2 cellular contexts compared by ENCODE assay signal in the genomic region with DNA sequence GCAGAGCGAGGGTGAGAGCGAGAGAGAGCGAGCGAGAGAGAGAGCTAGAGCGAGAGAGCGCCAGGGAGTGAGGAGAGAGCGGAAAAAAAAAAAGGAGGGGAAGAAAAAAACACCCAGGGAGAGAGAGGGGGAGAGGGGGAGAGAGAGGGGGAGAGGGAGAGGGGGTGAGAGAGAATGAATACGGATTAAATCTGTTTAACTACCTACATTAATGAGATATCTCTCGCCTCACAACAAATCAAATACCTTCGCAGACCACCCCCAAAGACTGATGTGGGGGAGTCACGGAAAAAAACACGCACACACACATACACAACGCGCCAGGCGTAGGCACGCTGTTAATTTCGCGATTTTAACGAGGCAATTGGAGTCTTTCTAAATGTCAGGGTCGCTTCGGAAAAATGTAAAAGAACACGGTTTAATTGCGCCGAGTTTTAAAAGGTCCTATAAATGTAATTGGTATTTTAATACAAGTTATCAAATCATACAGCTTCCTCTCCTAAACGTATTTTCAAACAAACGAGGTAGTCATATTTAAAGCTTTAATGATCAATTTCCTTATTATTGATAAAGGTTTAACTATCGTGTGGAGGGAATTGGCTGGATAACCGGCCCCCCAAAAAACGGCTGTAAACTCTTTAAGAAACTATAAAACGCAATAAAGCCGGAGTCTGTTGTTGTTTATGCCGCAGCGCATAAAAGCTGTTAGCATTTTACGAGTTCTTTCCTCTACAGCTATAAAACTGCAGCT.
TF ChIP-seq lines count a peak whose summit lies in the region.

A gene (minus strand): TSS at position 81 of the 751 bp plus-strand sequence. CDS start 588 bp downstream, outside the sequence.

TF ChIP-seq in HCT116, 20 proteins besides CTCF, POLR2A, EP300 and RAD21:
- TF ChIP-seq, protein P1, sequence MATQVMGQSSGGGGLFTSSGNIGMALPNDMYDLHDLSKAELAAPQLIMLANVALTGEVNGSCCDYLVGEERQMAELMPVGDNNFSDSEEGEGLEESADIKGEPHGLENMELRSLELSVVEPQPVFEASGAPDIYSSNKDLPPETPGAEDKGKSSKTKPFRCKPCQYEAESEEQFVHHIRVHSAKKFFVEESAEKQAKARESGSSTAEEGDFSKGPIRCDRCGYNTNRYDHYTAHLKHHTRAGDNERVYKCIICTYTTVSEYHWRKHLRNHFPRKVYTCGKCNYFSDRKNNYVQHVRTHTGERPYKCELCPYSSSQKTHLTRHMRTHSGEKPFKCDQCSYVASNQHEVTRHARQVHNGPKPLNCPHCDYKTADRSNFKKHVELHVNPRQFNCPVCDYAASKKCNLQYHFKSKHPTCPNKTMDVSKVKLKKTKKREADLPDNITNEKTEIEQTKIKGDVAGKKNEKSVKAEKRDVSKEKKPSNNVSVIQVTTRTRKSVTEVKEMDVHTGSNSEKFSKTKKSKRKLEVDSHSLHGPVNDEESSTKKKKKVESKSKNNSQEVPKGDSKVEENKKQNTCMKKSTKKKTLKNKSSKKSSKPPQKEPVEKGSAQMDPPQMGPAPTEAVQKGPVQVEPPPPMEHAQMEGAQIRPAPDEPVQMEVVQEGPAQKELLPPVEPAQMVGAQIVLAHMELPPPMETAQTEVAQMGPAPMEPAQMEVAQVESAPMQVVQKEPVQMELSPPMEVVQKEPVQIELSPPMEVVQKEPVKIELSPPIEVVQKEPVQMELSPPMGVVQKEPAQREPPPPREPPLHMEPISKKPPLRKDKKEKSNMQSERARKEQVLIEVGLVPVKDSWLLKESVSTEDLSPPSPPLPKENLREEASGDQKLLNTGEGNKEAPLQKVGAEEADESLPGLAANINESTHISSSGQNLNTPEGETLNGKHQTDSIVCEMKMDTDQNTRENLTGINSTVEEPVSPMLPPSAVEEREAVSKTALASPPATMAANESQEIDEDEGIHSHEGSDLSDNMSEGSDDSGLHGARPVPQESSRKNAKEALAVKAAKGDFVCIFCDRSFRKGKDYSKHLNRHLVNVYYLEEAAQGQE (IDR thresholded peaks at IDR 0.05; ENCODE audit: low read depth): no peak
- TF ChIP-seq SP1 (IDR thresholded peaks at IDR 0.05; ENCODE audit: low read depth): 0 out of 2 replicates have a peak, but pooled peaks have one; percentile 20

TF ChIP-seq in K562, 482 proteins besides CTCF, POLR2A, EP300 and RAD21:
- TF ChIP-seq, protein P2, sequence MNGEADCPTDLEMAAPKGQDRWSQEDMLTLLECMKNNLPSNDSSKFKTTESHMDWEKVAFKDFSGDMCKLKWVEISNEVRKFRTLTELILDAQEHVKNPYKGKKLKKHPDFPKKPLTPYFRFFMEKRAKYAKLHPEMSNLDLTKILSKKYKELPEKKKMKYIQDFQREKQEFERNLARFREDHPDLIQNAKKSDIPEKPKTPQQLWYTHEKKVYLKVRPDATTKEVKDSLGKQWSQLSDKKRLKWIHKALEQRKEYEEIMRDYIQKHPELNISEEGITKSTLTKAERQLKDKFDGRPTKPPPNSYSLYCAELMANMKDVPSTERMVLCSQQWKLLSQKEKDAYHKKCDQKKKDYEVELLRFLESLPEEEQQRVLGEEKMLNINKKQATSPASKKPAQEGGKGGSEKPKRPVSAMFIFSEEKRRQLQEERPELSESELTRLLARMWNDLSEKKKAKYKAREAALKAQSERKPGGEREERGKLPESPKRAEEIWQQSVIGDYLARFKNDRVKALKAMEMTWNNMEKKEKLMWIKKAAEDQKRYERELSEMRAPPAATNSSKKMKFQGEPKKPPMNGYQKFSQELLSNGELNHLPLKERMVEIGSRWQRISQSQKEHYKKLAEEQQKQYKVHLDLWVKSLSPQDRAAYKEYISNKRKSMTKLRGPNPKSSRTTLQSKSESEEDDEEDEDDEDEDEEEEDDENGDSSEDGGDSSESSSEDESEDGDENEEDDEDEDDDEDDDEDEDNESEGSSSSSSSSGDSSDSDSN (IDR thresholded peaks at IDR 0.05; ENCODE audit: borderline replicate concordance in 1 of 2, low read depth in 2 of 2, low read length in 2 of 2): no peak
- TF ChIP-seq, protein P3, sequence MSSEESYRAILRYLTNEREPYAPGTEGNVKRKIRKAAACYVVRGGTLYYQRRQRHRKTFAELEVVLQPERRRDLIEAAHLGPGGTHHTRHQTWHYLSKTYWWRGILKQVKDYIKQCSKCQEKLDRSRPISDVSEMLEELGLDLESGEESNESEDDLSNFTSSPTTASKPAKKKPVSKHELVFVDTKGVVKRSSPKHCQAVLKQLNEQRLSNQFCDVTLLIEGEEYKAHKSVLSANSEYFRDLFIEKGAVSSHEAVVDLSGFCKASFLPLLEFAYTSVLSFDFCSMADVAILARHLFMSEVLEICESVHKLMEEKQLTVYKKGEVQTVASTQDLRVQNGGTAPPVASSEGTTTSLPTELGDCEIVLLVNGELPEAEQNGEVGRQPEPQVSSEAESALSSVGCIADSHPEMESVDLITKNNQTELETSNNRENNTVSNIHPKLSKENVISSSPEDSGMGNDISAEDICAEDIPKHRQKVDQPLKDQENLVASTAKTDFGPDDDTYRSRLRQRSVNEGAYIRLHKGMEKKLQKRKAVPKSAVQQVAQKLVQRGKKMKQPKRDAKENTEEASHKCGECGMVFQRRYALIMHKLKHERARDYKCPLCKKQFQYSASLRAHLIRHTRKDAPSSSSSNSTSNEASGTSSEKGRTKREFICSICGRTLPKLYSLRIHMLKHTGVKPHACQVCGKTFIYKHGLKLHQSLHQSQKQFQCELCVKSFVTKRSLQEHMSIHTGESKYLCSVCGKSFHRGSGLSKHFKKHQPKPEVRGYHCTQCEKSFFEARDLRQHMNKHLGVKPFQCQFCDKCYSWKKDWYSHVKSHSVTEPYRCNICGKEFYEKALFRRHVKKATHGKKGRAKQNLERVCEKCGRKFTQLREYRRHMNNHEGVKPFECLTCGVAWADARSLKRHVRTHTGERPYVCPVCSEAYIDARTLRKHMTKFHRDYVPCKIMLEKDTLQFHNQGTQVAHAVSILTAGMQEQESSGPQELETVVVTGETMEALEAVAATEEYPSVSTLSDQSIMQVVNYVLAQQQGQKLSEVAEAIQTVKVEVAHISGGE (CRISPR knock-in tag; IDR thresholded peaks at IDR 0.05): 0 out of 6 replicates have a peak, but pooled peaks of 1 of the 3 experiments have one; percentile 27
- TF ChIP-seq CHD2 (IDR thresholded peaks at IDR 0.05; ENCODE audit: low read depth, low read length): no peak
- no peak for TF ChIP-seq NR2C2 (CRISPR knock-in tag; IDR thresholded peaks at IDR 0.05)
- no peak for TF ChIP-seq NR2C2 (tag; IDR thresholded peaks at IDR 0.05)
- TF ChIP-seq, protein P4, sequence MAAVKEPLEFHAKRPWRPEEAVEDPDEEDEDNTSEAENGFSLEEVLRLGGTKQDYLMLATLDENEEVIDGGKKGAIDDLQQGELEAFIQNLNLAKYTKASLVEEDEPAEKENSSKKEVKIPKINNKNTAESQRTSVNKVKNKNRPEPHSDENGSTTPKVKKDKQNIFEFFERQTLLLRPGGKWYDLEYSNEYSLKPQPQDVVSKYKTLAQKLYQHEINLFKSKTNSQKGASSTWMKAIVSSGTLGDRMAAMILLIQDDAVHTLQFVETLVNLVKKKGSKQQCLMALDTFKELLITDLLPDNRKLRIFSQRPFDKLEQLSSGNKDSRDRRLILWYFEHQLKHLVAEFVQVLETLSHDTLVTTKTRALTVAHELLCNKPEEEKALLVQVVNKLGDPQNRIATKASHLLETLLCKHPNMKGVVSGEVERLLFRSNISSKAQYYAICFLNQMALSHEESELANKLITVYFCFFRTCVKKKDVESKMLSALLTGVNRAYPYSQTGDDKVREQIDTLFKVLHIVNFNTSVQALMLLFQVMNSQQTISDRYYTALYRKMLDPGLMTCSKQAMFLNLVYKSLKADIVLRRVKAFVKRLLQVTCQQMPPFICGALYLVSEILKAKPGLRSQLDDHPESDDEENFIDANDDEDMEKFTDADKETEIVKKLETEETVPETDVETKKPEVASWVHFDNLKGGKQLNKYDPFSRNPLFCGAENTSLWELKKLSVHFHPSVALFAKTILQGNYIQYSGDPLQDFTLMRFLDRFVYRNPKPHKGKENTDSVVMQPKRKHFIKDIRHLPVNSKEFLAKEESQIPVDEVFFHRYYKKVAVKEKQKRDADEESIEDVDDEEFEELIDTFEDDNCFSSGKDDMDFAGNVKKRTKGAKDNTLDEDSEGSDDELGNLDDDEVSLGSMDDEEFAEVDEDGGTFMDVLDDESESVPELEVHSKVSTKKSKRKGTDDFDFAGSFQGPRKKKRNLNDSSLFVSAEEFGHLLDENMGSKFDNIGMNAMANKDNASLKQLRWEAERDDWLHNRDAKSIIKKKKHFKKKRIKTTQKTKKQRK (IDR thresholded peaks at IDR 0.05; ENCODE audit: borderline replicate concordance, low read depth, low read length): no peak
- TF ChIP-seq PTBP1 (IDR thresholded peaks at IDR 0.05; ENCODE audit: low read depth, low read length): no peak
- no peak for TF ChIP-seq SAP30 (IDR thresholded peaks at IDR 0.05; ENCODE audit: borderline replicate concordance, insufficient read depth, low read depth, low read length, poor library complexity, severe bottlenecking)
- TF ChIP-seq NFIX (CRISPR knock-in tag; IDR thresholded peaks at IDR 0.05; ENCODE audit: low read depth): 0 out of 2 replicates have a peak, but pooled peaks have one; percentile 8
- no peak for TF ChIP-seq THRAP3 (IDR thresholded peaks at IDR 0.05; ENCODE audit: borderline replicate concordance)
- TF ChIP-seq PPARD (CRISPR knock-in tag; IDR thresholded peaks at IDR 0.05): no peak
- TF ChIP-seq FOS (IDR thresholded peaks at IDR 0.05; ENCODE audit: extremely low read depth, insufficient read length): no peak
- TF ChIP-seq, protein P5, sequence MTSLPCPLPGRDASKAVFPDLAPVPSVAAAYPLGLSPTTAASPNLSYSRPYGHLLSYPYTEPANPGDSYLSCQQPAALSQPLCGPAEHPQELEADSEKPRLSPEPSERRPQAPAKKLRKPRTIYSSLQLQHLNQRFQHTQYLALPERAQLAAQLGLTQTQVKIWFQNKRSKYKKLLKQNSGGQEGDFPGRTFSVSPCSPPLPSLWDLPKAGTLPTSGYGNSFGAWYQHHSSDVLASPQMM (CRISPR knock-in tag; IDR thresholded peaks at IDR 0.05): no peak
- no peak for TF ChIP-seq HNRNPLL (IDR thresholded peaks at IDR 0.05; ENCODE audit: low read depth, low read length, poor library complexity, severe bottlenecking)
- no peak for TF ChIP-seq ZNF551 (CRISPR knock-in tag; IDR thresholded peaks at IDR 0.05)
- no peak for TF ChIP-seq COPS2 (conservative IDR thresholded peaks at IDR 0.05)
- TF ChIP-seq, protein P6, sequence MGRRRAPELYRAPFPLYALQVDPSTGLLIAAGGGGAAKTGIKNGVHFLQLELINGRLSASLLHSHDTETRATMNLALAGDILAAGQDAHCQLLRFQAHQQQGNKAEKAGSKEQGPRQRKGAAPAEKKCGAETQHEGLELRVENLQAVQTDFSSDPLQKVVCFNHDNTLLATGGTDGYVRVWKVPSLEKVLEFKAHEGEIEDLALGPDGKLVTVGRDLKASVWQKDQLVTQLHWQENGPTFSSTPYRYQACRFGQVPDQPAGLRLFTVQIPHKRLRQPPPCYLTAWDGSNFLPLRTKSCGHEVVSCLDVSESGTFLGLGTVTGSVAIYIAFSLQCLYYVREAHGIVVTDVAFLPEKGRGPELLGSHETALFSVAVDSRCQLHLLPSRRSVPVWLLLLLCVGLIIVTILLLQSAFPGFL (CRISPR knock-in tag; IDR thresholded peaks at IDR 0.05): no peak
- TF ChIP-seq, protein P7, sequence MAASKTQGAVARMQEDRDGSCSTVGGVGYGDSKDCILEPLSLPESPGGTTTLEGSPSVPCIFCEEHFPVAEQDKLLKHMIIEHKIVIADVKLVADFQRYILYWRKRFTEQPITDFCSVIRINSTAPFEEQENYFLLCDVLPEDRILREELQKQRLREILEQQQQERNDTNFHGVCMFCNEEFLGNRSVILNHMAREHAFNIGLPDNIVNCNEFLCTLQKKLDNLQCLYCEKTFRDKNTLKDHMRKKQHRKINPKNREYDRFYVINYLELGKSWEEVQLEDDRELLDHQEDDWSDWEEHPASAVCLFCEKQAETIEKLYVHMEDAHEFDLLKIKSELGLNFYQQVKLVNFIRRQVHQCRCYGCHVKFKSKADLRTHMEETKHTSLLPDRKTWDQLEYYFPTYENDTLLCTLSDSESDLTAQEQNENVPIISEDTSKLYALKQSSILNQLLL (CRISPR knock-in tag; IDR thresholded peaks at IDR 0.05; ENCODE audit: borderline replicate concordance): peak; percentile 67; the same call in 1 of the 2 replicates
